ENCODE assay signal across 8 cellular contexts in genomic region chr16:30740364-30741251, GRCh38. TPM values are rescaled to one million over a fixed set of nuclear protein-coding genes. Genes with fewer than 3 reads are reported as not detected.
DNase-seq lines count a peak whose midpoint lies in the region; ATAC-seq and TF ChIP-seq lines count a peak whose summit lies in the region.

No MANE protein-coding gene starts in this region.

- no peaks in the 10 kb centered on the region for H4K20me1 ChIP-seq in mammary epithelial cell (ENCODE audit: insufficient read depth, low read length)

- peak overlapping the region; percentile 100 for H3K9ac ChIP-seq in mammary epithelial cell (ENCODE audit: insufficient read depth, low read length)

- peaks cover 29% of the 10 kb centered on the region for H3K36me3 ChIP-seq in mammary epithelial cell (ENCODE audit: insufficient read depth, low read length)
- peaks cover 44 to 46% of the 10 kb centered on the region in 2 donors for H3K36me3 ChIP-seq in thyroid gland
- H3K36me3 ChIP-seq in SJCRH30: peaks cover 64% of the 10 kb centered on the region

- H3K27ac ChIP-seq in mammary epithelial cell (ENCODE audit: insufficient read depth, low read depth, low read length) (peak overlapping the region; percentile 100), thyroid gland (peak overlapping the region; percentile 93 to 95 (median 94)), SJCRH30 (no peak overlapping the region)

- H3K4me2 ChIP-seq in mammary epithelial cell (ENCODE audit: insufficient read depth, low read depth, low read length): peak overlapping the region; percentile 78

- TSS peak; percentile 77 for BruUV-seq in mammary epithelial cell (replicated peaks; lab: Mats Ljungman, UMichigan)

- peak; percentile 87 for ATAC-seq in left colon
- no peak for ATAC-seq in HG03432 (IDR thresholded peaks at IDR 0.05; ENCODE audit: unreplicated experiment)

- DNase-seq in COLO668 (lab: John Stamatoyannopoulos, UW; ENCODE audit: unreplicated experiment) (peak; percentile 58), NCI-H2029 (lab: John Stamatoyannopoulos, UW) (peak; percentile 85), mammary epithelial cell (peak; percentile 98), left colon (peak; percentile 92 to 95), thyroid gland (peak; percentile 99), NCI-H2227 (lab: John Stamatoyannopoulos, UW; ENCODE audit: unreplicated experiment) (no peak), SJCRH30 (no peak)

- CTCF ChIA-PET in mammary epithelial cell (lab: Charles Lee; ENCODE audit: low non-redundant PET): interaction anchor here (0.6 kb wide), 2 partner anchors 74 to 196 kb away, joined by 3 to 8 read pairs; no protein-coding TSS in a partner anchor

- dilution Hi-C loops in mammary epithelial cell (cut with HindIII; ENCODE audit: low sequenced_read_pairs): no loop called here

- WGBS in mammary epithelial cell (ENCODE audit: low coverage, missing lambda C conversion rate): 9% methylated on average over 6 of the region's 8 CpGs
- WGBS in thyroid gland, 2 donors: 17 to 21% methylated on average over 8 of the region's 8 CpGs

- no peak overlapping the region for H2AFZ ChIP-seq in mammary epithelial cell (ENCODE audit: low read depth, low read length)

- TF ChIP-seq CTCF in mammary epithelial cell (conservative IDR thresholded peaks at IDR 0.05 in 1 of 2, IDR thresholded peaks at IDR 0.05 in 1 of 2; ENCODE audit: extremely low read depth in 1 of 2, insufficient read depth in 1 of 2, low read depth in 1 of 2, low read length in 2 of 2): no peak
- TF ChIP-seq CTCF in thyroid gland (IDR thresholded peaks at IDR 0.05): no peak

- peak overlapping the region; percentile 75 to 88 (median 81) for H3K4me3 ChIP-seq in mammary epithelial cell (replicated peaks in 1 of 3; ENCODE audit: insufficient read depth in 1 of 3, low read depth in 2 of 3, low read length in 3 of 3)
- H3K4me3 ChIP-seq in thyroid gland (replicated peaks in 1 of 3): no peak overlapping the region
- no peak overlapping the region for H3K4me3 ChIP-seq in SJCRH30

- intact Hi-C loops in mammary epithelial cell (cut with micrococcal nuclease) (loop anchor here (1.0 to 2.0 kb wide), 5 partner anchors 22 to 74 kb away; partner anchors contain the start of genes CFAP119, RNF40 and ZNF629), left colon (cut with DNase I, micrococcal nuclease) (no loop called here), thyroid gland (cut with DNase I) (no loop called here)

- in situ Hi-C loops in mammary epithelial cell (cut with MboI; ENCODE audit: low sequenced_read_pairs in 2 of 2): no loop called here

- no peaks in the 10 kb centered on the region for H3K27me3 ChIP-seq in mammary epithelial cell (ENCODE audit: insufficient read depth, low read length)
- H3K27me3 ChIP-seq in thyroid gland: no peaks in the 10 kb centered on the region
- no peaks in the 10 kb centered on the region for H3K27me3 ChIP-seq in SJCRH30

- peak in 1 of 2 donors; percentile 70 for TF ChIP-seq POLR2A in thyroid gland (IDR thresholded peaks at IDR 0.05)

- H3K79me2 ChIP-seq in mammary epithelial cell (ENCODE audit: insufficient read depth, low read length): peaks cover 76% of the 10 kb centered on the region

- H3K9me3 ChIP-seq in mammary epithelial cell (replicated peaks; ENCODE audit: insufficient read depth, low read length) (no peaks in the 10 kb centered on the region), thyroid gland (no peaks in the 10 kb centered on the region), SJCRH30 (replicated peaks) (no peaks in the 10 kb centered on the region)

- peaks cover 34% of the 10 kb centered on the region for H3K4me1 ChIP-seq in mammary epithelial cell (ENCODE audit: insufficient read depth, low read length)
- H3K4me1 ChIP-seq in thyroid gland: peaks cover 25 to 34% of the 10 kb centered on the region in 2 donors
- peaks cover 8% of the 10 kb centered on the region for H3K4me1 ChIP-seq in SJCRH30

RNA-seq across cellular contexts. Expression of gene PHKG2, which starts 7.6 kb away (rescaled TPM):
- total RNA-seq in mammary epithelial cell (10 to 100 TPM; 15.3 to 39.3 TPM), left colon (10 to 100 TPM; 38.0 to 42.8 TPM), thyroid gland (10 to 100 TPM; 28.1 to 52.8 (median 42.3) TPM)
- polyA plus RNA-seq in mammary epithelial cell: 29.2 TPM
- 6.8 TPM for polyA minus RNA-seq in mammary epithelial cell
- total RNA-seq in SJCRH30 (2014; rRNA removed; shearing (Covaris generic)): 26.3 and 26.4 TPM in 2 replicates

RNA-seq across cellular contexts. Expression of gene CFAP119, which starts 21.3 kb away (rescaled TPM):
- total RNA-seq in mammary epithelial cell: 1 to 10 TPM; 1.5 to 8.3 TPM
- polyA plus RNA-seq in mammary epithelial cell: 7.6 TPM
- polyA minus RNA-seq in mammary epithelial cell: not detected
- 1 to 10 TPM; 5.9 to 7.8 TPM for total RNA-seq in left colon
- total RNA-seq in thyroid gland: 10 to 100 TPM in 3 of 4 donors, 1 to 10 TPM in 1; 9.6 to 24.7 (median 15.5) TPM
- 4.1 and 4.2 TPM in 2 replicates for total RNA-seq in SJCRH30 (2014; rRNA removed; shearing (Covaris generic))

RNA-seq across cellular contexts. Expression of gene RNF40, which starts 21.5 kb away (rescaled TPM):
- total RNA-seq in mammary epithelial cell: 10 to 100 TPM; 62.8 to 66.4 TPM
- polyA plus RNA-seq in mammary epithelial cell: 45.7 TPM
- 94.0 TPM for polyA minus RNA-seq in mammary epithelial cell
- 10 to 100 TPM; 82.9 to 99.8 TPM for total RNA-seq in left colon
- 100 to 1,000 TPM; 105 to 147 (median 113) TPM for total RNA-seq in thyroid gland
- total RNA-seq in SJCRH30 (2014; rRNA removed; shearing (Covaris generic)): 120 and 124 TPM in 2 replicates

RNA-seq across cellular contexts. Expression of gene SRCAP, which starts 41.6 kb away (rescaled TPM):
- total RNA-seq in mammary epithelial cell (10 to 100 TPM; 20.2 to 46.2 TPM), left colon (10 to 100 TPM; 60.6 to 68.3 TPM), thyroid gland (10 to 100 TPM; 32.9 to 57.7 (median 50.7) TPM)
- polyA plus RNA-seq in mammary epithelial cell: 3.9 TPM
- polyA minus RNA-seq in mammary epithelial cell: 41.0 TPM
- 19.3 and 22.0 TPM in 2 replicates for total RNA-seq in SJCRH30 (2014; rRNA removed; shearing (Covaris generic))

RNA-seq across cellular contexts. Expression of gene ZNF629, which starts 46.4 kb away (rescaled TPM):
- total RNA-seq in mammary epithelial cell (10 to 100 TPM; 13.6 to 19.2 TPM), left colon (10 to 100 TPM; 12.3 to 15.2 TPM), thyroid gland (10 to 100 TPM; 14.5 to 26.7 (median 19.0) TPM)
- 4.9 TPM for polyA plus RNA-seq in mammary epithelial cell
- polyA minus RNA-seq in mammary epithelial cell: 9.8 TPM
- total RNA-seq in SJCRH30 (2014; rRNA removed; shearing (Covaris generic)): 28.6 and 29.8 TPM in 2 replicates

Comparison
In these comparisons a context has a peak if more than half of its experiments do, and no peak if none do; other contexts are left out.
1. DNase-seq: peak in COLO668 (single experiment), NCI-H2029 (single experiment), mammary epithelial cell (single experiment), left colon (2 of 2) and thyroid gland (2 of 2); none in NCI-H2227 (single experiment) and SJCRH30 (0 of 2).
2. H3K4me3 ChIP-seq: peak in mammary epithelial cell (3 of 3); none in thyroid gland (0 of 3) and SJCRH30 (single experiment).